22 cellular contexts compared by ENCODE assay signal in genomic region chr19:10061717-10062310, GRCh38. TPM values are rescaled to one million over a fixed set of nuclear protein-coding genes. Genes with fewer than 3 reads are reported as not detected.
DNase-seq lines count a peak whose midpoint lies in the region; ATAC-seq and TF ChIP-seq lines count a peak whose summit lies in the region.
"Had no signal": no experiment of that assay in that cellular context is flagged by ENCODE, and none has a peak within 500 bp of the region (broad histone marks: within the 10 kb centered on the region; RNA-seq: fewer than 3 reads in every experiment).

No MANE protein-coding gene starts in this region.

- H3K27ac Mint-ChIP-seq in endothelial cell (ENCODE audit: unreplicated experiment) (no peak overlapping the region), progenitor cell of endocrine pancreas (no peak overlapping the region)
- H3K27ac Mint-ChIP-seq: activated T-helper 2 cell treated with anti-CD3 and anti-CD28 coated beads, Interferon-gamma antibody, Interleukin-2, Interleukin-4, amounts not matched to agents 10 μg/mL and 5 μg/mL and 100 μg/mL, durations not matched to agents 14 hours and 24 hours and 36 hours; CD8-positive, alpha-beta memory T cell had no signal

- no peaks in the 10 kb centered on the region for H3K9me2 ChIP-seq in GM23248 (ENCODE audit: insufficient read depth)

- no peak overlapping the region for H3K4me2 ChIP-seq in GM23248 (ENCODE audit: unreplicated experiment)

- H3K4me1 Mint-ChIP-seq in endothelial cell (ENCODE audit: unreplicated experiment) (no peaks in the 10 kb centered on the region), progenitor cell of endocrine pancreas (ENCODE audit: low read depth) (no peaks in the 10 kb centered on the region)
- H3K4me1 Mint-ChIP-seq: CD8-positive, alpha-beta memory T cell had no signal

- H3K4me3 ChIP-seq in GM23248 (no peak overlapping the region), RWPE2 (ENCODE audit: severe bottlenecking) (no peak overlapping the region), aorta (ENCODE audit: low read length in 2 of 2) (no peak overlapping the region)
- H3K4me3 ChIP-seq: pancreas had no signal

- H3K27me3 ChIP-seq in GM23248 (replicated peaks; ENCODE audit: insufficient read depth) = peaks cover 6% of the 10 kb centered on the region; the same call in 1 of the 2 replicates
- no peaks in the 10 kb centered on the region for H3K27me3 ChIP-seq in RWPE2 (ENCODE audit: insufficient read depth, poor library complexity, severe bottlenecking)
- H3K27me3 ChIP-seq in aorta (ENCODE audit: control insufficient read depth in 1 of 2, insufficient read depth in 2 of 2, low read length in 1 of 2) = no peaks in the 10 kb centered on the region
- H3K27me3 ChIP-seq: pancreas had no signal

- H3K4me1 ChIP-seq in GM23248 (ENCODE audit: insufficient read depth) (no peaks in the 10 kb centered on the region), RWPE2 (ENCODE audit: insufficient read depth, poor library complexity, severe bottlenecking) (no peaks in the 10 kb centered on the region), aorta (ENCODE audit: control insufficient read depth in 1 of 2, insufficient read depth in 2 of 2, low read length in 2 of 2) (no peaks in the 10 kb centered on the region)
- H3K4me1 ChIP-seq: pancreas had no signal

- H3K27ac ChIP-seq in GM23248 = no peak overlapping the region
- H3K27ac ChIP-seq in RWPE2 (ENCODE audit: poor library complexity, severe bottlenecking) = no peak overlapping the region
- H3K27ac ChIP-seq in aorta (ENCODE audit: low read depth in 1 of 2, low read length in 2 of 2) = no peak overlapping the region
- H3K27ac ChIP-seq: pancreas had no signal

- no peaks in the 10 kb centered on the region for H3K79me2 ChIP-seq in GM23248 (ENCODE audit: insufficient read depth)

- H3K36me3 Mint-ChIP-seq in endothelial cell (ENCODE audit: low read depth, unreplicated experiment) (peaks cover 4% of the 10 kb centered on the region), progenitor cell of endocrine pancreas (ENCODE audit: insufficient read depth) (no peaks in the 10 kb centered on the region)
- H3K36me3 Mint-ChIP-seq: CD8-positive, alpha-beta memory T cell had no signal

- H3K27me3 Mint-ChIP-seq in endothelial cell (ENCODE audit: unreplicated experiment) (peaks cover 4% of the 10 kb centered on the region), progenitor cell of endocrine pancreas (peaks cover 47% of the 10 kb centered on the region)

- no peak overlapping the region for H3K9ac ChIP-seq in GM23248

- 17 to 18% methylated on average over 12 to 21 of the region's 21 CpGs for WGBS in GM23248 (ENCODE audit: low coverage in 1 of 2, low lambda C conversion rate in 2 of 2, missing lambda C conversion rate in 2 of 2), 2 experiments
- WGBS in aorta, 2 donors = 24 to 32% methylated on average over 12 to 21 of the region's 21 CpGs

- H3K9me3 ChIP-seq in GM23248 (ENCODE audit: low read depth) = no peaks in the 10 kb centered on the region
- H3K9me3 ChIP-seq in RWPE2 (ENCODE audit: severe bottlenecking) = no peaks in the 10 kb centered on the region
- no peaks in the 10 kb centered on the region for H3K9me3 ChIP-seq in aorta (ENCODE audit: control insufficient read depth, low read length)
- H3K9me3 ChIP-seq: pancreas had no signal

- no peaks in the 10 kb centered on the region for H3F3A ChIP-seq in GM23248 (ENCODE audit: insufficient read depth)

- in situ Hi-C loops in ACHN (cut with HindIII; ENCODE audit: low pct_ligation_motif_present, low pct_unique_long_range_greater_than_20kb, low sequenced_read_pairs) = no loop called here
- in situ Hi-C loops in GM23248 (cut with MboI) = no loop called here

- H3K36me3 ChIP-seq in GM23248 (ENCODE audit: low read depth) (no peaks in the 10 kb centered on the region), RWPE2 (ENCODE audit: low read depth) (no peaks in the 10 kb centered on the region), aorta (ENCODE audit: control insufficient read depth in 1 of 2, insufficient read depth in 2 of 2, low read length in 1 of 2) (no peaks in the 10 kb centered on the region)
- H3K36me3 ChIP-seq: pancreas had no signal

- H3K9me3 Mint-ChIP-seq in endothelial cell (ENCODE audit: unreplicated experiment) (peaks cover 4% of the 10 kb centered on the region), progenitor cell of endocrine pancreas (ENCODE audit: low read depth) (no peaks in the 10 kb centered on the region)
- H3K9me3 Mint-ChIP-seq: activated T-helper 2 cell treated with anti-CD3 and anti-CD28 coated beads, Interferon-gamma antibody, Interleukin-2, Interleukin-4, amounts not matched to agents 10 μg/mL and 5 μg/mL and 100 μg/mL, durations not matched to agents 14 hours and 24 hours and 36 hours; CD8-positive, alpha-beta memory T cell had no signal

- H2AFZ ChIP-seq in GM23248 = no peak overlapping the region

- H3K4me3 Mint-ChIP-seq in endothelial cell (ENCODE audit: unreplicated experiment) (no peak overlapping the region), progenitor cell of endocrine pancreas (ENCODE audit: low read depth) (no peak overlapping the region)
- H3K4me3 Mint-ChIP-seq: CD8-positive, alpha-beta memory T cell had no signal

- no peak for TF ChIP-seq CTCF in RWPE2 (IDR thresholded peaks at IDR 0.05; ENCODE audit: poor library complexity, severe bottlenecking)
- TF ChIP-seq CTCF in endothelial cell (IDR thresholded peaks at IDR 0.05; ENCODE audit: unreplicated experiment) = no peak
- TF ChIP-seq CTCF in progenitor cell of endocrine pancreas (IDR thresholded peaks at IDR 0.05; ENCODE audit: unreplicated experiment) = no peak

- no peaks in the 10 kb centered on the region for H4K20me1 ChIP-seq in GM23248 (ENCODE audit: insufficient read depth)

- DNase-seq in ACHN (peak; percentile 24), GM23248 (peak; percentile 39), RWPE2 (ENCODE audit: low spot score) (peak; percentile 54), endothelial cell (ENCODE audit: low spot score) (peak; percentile 13), HT-29 (ENCODE audit: low spot score) (no peak), aorta (no peak), progenitor cell of endocrine pancreas (ENCODE audit: low spot score, unreplicated experiment) (no peak)
- DNase-seq: activated CD4-positive, CD25-positive, alpha-beta regulatory T cell; CD8-positive, alpha-beta memory T cell; foreskin fibroblast; NCI-H1436; pancreas; stimulated activated CD4-positive, alpha-beta T cell treated with anti-CD3 and anti-CD28 coated beads, Interleukin-4, amount 100 ng/mL, for 1 hour; T-helper 1 cell had no signal

- intact Hi-C loops in aorta (cut with DNase I) = no loop called here

- ATAC-seq in RWPE2 (ENCODE audit: low read depth) (no peak; the same call in 2 of the 3 replicates), HG02840 (IDR thresholded peaks at IDR 0.05; ENCODE audit: low FRiP score, unreplicated experiment) (no peak), aorta (ENCODE audit: low FRiP score) (no peak)

RNA-seq across cellular contexts. Expression of gene SHFL, which starts 24.3 kb away (rescaled TPM):
- total RNA-seq in GM23248 (2014; rRNA removed; shearing (Covaris generic)) = 30.6 and 33.0 TPM in 2 replicates
- polyA plus RNA-seq in GM23248 (2016; fragmentation: Nextera tagmentation; extraction: Ambion mirVana) (28.4 and 29.8 TPM in 2 replicates), aorta (10 to 100 TPM; 20.3 to 70.2 TPM)
- total RNA-seq in endothelial cell (ENCODE audit: unreplicated experiment) (9.2 TPM), aorta (10 to 100 TPM; 32.1 to 50.5 TPM), progenitor cell of endocrine pancreas (2.2 and 3.0 TPM in 2 replicates)
- 12.9 and 16.9 TPM in 2 replicates for total RNA-seq in HT-29 (2014; rRNA removed; shearing (Covaris generic))

RNA-seq across cellular contexts. Expression of gene ANGPTL6, which starts 40.7 kb away (rescaled TPM):
- 0.22 and 0.63 TPM in 2 replicates for total RNA-seq in GM23248 (2014; rRNA removed; shearing (Covaris generic))
- polyA plus RNA-seq in GM23248 (2016; fragmentation: Nextera tagmentation; extraction: Ambion mirVana) (0.46 and 0.58 TPM in 2 replicates), aorta (under 1 TPM; 0.41 to 0.63 TPM)
- total RNA-seq in endothelial cell (ENCODE audit: unreplicated experiment) (0.36 TPM), aorta (under 1 TPM; 0.19 to 0.24 TPM), progenitor cell of endocrine pancreas (not detected in 2 replicates)
- total RNA-seq in HT-29 (2014; rRNA removed; shearing (Covaris generic)) = 0.34 and 1.6 TPM in 2 replicates

RNA-seq across cellular contexts. Expression of gene PPAN, which starts 44.3 kb away (rescaled TPM):
- 39.7 and 47.0 TPM in 2 replicates for total RNA-seq in GM23248 (2014; rRNA removed; shearing (Covaris generic))
- polyA plus RNA-seq in GM23248 (2016; fragmentation: Nextera tagmentation; extraction: Ambion mirVana) (44.2 and 47.7 TPM in 2 replicates), aorta (10 to 100 TPM; 13.1 to 24.7 TPM)
- total RNA-seq in endothelial cell (ENCODE audit: unreplicated experiment) (39.6 TPM), aorta (10 to 100 TPM; 24.3 to 30.9 TPM), progenitor cell of endocrine pancreas (51.5 and 54.8 TPM in 2 replicates)
- 90.3 and 97.0 TPM in 2 replicates for total RNA-seq in HT-29 (2014; rRNA removed; shearing (Covaris generic))

RNA-seq across cellular contexts. Expression of gene RDH8, which starts 48.5 kb away (rescaled TPM):
- 0.97 TPM in 1 of 2 replicates, not detected in the other for total RNA-seq in GM23248 (2014; rRNA removed; shearing (Covaris generic))
- polyA plus RNA-seq in GM23248 (2016; fragmentation: Nextera tagmentation; extraction: Ambion mirVana) = 0.19 TPM in 1 of 2 replicates, not detected in the other
- total RNA-seq in endothelial cell (ENCODE audit: unreplicated experiment) = not detected
- total RNA-seq in HT-29 (2014; rRNA removed; shearing (Covaris generic)) = not detected in 2 replicates
- total RNA-seq in aorta = not detected
- not detected for polyA plus RNA-seq in aorta
- total RNA-seq in progenitor cell of endocrine pancreas = not detected in 2 replicates
- total RNA-seq: activated T-helper 2 cell treated with anti-CD3 and anti-CD28 coated beads, Interferon-gamma antibody, Interleukin-2, Interleukin-4, amounts not matched to agents 10 μg/mL and 5 μg/mL and 100 μg/mL, durations not matched to agents 14 hours and 24 hours and 36 hours; CD8-positive, alpha-beta memory T cell; chondrocyte; G401; LHCN-M2; lower leg skin; pancreas; skeletal muscle tissue had no signal
- polyA plus RNA-seq: AG04450; CD8-positive, alpha-beta memory T cell; pancreas had no signal

RNA-seq across cellular contexts. Expression of gene P2RY11, which starts 49.7 kb away (rescaled TPM):
- total RNA-seq in GM23248 (2014; rRNA removed; shearing (Covaris generic)) = 2.9 and 6.3 TPM in 2 replicates
- polyA plus RNA-seq in GM23248 (2016; fragmentation: Nextera tagmentation; extraction: Ambion mirVana) (2.5 and 2.8 TPM in 2 replicates), aorta (10 to 100 TPM in 1 of 2 donors, 1 to 10 TPM in 1; 5.3 to 16.0 TPM)
- total RNA-seq in endothelial cell (ENCODE audit: unreplicated experiment) (16.3 TPM), aorta (10 to 100 TPM in 1 of 2 donors, 1 to 10 TPM in 1; 9.7 to 10.5 TPM), progenitor cell of endocrine pancreas (20.5 and 23.7 TPM in 2 replicates)
- total RNA-seq in HT-29 (2014; rRNA removed; shearing (Covaris generic)) = 5.5 and 11.1 TPM in 2 replicates

Comparison
In these comparisons a context has a peak if more than half of its experiments do, and no peak if none do; other contexts are left out.
1. DNase-seq: peak in ACHN (single experiment), GM23248 (single experiment), RWPE2 (single experiment) and endothelial cell (single experiment); none in HT-29 (single experiment), aorta (0 of 2) and progenitor cell of endocrine pancreas (single experiment).